In the genomic region with DNA sequence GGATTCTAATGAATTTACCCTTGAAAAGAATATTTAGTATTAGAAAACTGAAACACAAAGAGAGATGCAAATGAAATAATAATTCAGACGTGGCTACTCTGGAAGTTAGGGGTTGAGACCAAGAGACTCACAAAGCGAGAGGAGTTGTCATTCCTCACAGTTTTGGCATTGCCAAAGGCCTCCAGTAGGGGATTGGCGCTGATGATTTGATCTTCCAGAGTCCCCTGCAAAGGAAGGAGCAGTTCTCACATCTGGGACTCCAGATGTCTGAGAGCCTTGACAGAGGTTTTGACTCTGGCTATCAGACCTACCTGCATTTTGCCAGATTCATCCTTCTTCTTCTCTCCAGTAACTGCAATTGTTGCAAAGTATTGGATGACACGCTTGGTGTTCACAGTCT, we compare ENCODE assay signal across 35 cellular contexts. TPM values are rescaled to one million over a fixed set of nuclear protein-coding genes. Genes with fewer than 3 reads are reported as not detected.
"Had no signal": no experiment of that assay in that cellular context is flagged by ENCODE, and none has a peak within 500 bp of the region (broad histone marks: within the 10 kb centered on the region; RNA-seq: fewer than 3 reads in every experiment).

No MANE protein-coding gene starts in this region.

- H3K27me3 ChIP-seq: adrenal gland, body of pancreas, breast epithelium had no signal

- H3K36me3 Mint-ChIP-seq: activated naive CD4-positive, alpha-beta T cell treated with anti-CD3 and anti-CD28 coated beads, Interleukin-2, amount 50 U/mL, for 72 hours had no signal

- H3K9me3 ChIP-seq: adrenal gland, body of pancreas, breast epithelium, MG63 had no signal

- H3K27ac ChIP-seq: adrenal gland, body of pancreas, breast epithelium, PC-9, RWPE1 had no signal

- H3K4me2 ChIP-seq: PC-9 had no signal

- H3K9me3 Mint-ChIP-seq: activated CD4-positive, alpha-beta T cell treated with anti-CD3 and anti-CD28 coated beads, Interleukin-2, amount 10 ng/mL, durations not matched to agents 7 days and 5 days; activated naive CD4-positive, alpha-beta T cell treated with anti-CD3 and anti-CD28 coated beads for 36 hours; activated naive CD4-positive, alpha-beta T cell treated with anti-CD3 and anti-CD28 coated beads, Interleukin-2, amount 50 U/mL, for 72 hours; activated T-cell treated with anti-CD3 and anti-CD28 coated beads, Interleukin-2, amount 50 U/mL, for 4 hours; activated T-helper 1 cell treated with anti-CD3 and anti-CD28 coated beads, Interleukin-12 subunit alpha, Interleukin-12 subunit beta, Interleukin-2, Interleukin-4 antibody, amounts not matched to agents 30 ng/mL and 10 ng/mL and 1 ng/mL, durations not matched to agents 14 hours and 24 hours and 36 hours; T-helper 1 cell treated with Interleukin-12 subunit alpha and Interleukin-12 subunit beta and Interleukin-4 antibody, amounts not matched to agents 30 μg/mL and 1 μg/mL, for 36 hours; T-helper 2 cell treated with Interferon-gamma antibody and Interleukin-4, amounts not matched to agents 5 μg/mL and 100 μg/mL, for 36 hours had no signal

- H3K27ac Mint-ChIP-seq: activated CD4-positive, alpha-beta T cell treated with anti-CD3 and anti-CD28 coated beads for 36 hours; activated CD4-positive, alpha-beta T cell treated with anti-CD3 and anti-CD28 coated beads, Interleukin-2, amount 10 ng/mL, durations not matched to agents 7 days and 5 days; activated naive CD4-positive, alpha-beta T cell treated with anti-CD3 and anti-CD28 coated beads for 36 hours; activated naive CD4-positive, alpha-beta T cell treated with anti-CD3 and anti-CD28 coated beads, Interleukin-2, amount 50 U/mL, for 72 hours; activated T-helper 1 cell treated with anti-CD3 and anti-CD28 coated beads, Interleukin-12 subunit alpha, Interleukin-12 subunit beta, Interleukin-2, Interleukin-4 antibody, amounts not matched to agents 30 ng/mL and 10 ng/mL and 1 ng/mL, durations not matched to agents 14 hours and 24 hours and 36 hours; T-helper 1 cell treated with Interleukin-12 subunit alpha and Interleukin-12 subunit beta and Interleukin-4 antibody, amounts not matched to agents 30 μg/mL and 1 μg/mL, for 36 hours; T-helper 2 cell treated with Interferon-gamma antibody and Interleukin-4, amounts not matched to agents 5 μg/mL and 100 μg/mL, for 36 hours had no signal

- H3K4me1 Mint-ChIP-seq: activated CD4-positive, alpha-beta T cell treated with anti-CD3 and anti-CD28 coated beads for 36 hours; activated CD4-positive, alpha-beta T cell treated with anti-CD3 and anti-CD28 coated beads, Interleukin-2, amount 10 ng/mL, durations not matched to agents 7 days and 5 days had no signal

- H3K27me3 Mint-ChIP-seq: activated CD4-positive, alpha-beta T cell treated with anti-CD3 and anti-CD28 coated beads, Interleukin-2, amount 10 ng/mL, durations not matched to agents 7 days and 5 days had no signal

- H3K4me3 Mint-ChIP-seq: activated CD4-positive, alpha-beta T cell treated with anti-CD3 and anti-CD28 coated beads for 36 hours; activated CD4-positive, alpha-beta T cell treated with anti-CD3 and anti-CD28 coated beads, Interleukin-2, amount 10 ng/mL, durations not matched to agents 7 days and 5 days; activated naive CD4-positive, alpha-beta T cell treated with anti-CD3 and anti-CD28 coated beads for 36 hours; activated T-cell treated with anti-CD3 and anti-CD28 coated beads, Interleukin-2, amount 50 U/mL, for 4 hours; activated T-helper 1 cell treated with anti-CD3 and anti-CD28 coated beads, Interleukin-12 subunit alpha, Interleukin-12 subunit beta, Interleukin-2, Interleukin-4 antibody, amounts not matched to agents 30 ng/mL and 10 ng/mL and 1 ng/mL, durations not matched to agents 14 hours and 24 hours and 36 hours; T-helper 1 cell treated with Interleukin-12 subunit alpha and Interleukin-12 subunit beta and Interleukin-4 antibody, amounts not matched to agents 30 μg/mL and 1 μg/mL, for 36 hours; T-helper 2 cell treated with Interferon-gamma antibody and Interleukin-4, amounts not matched to agents 5 μg/mL and 100 μg/mL, for 36 hours had no signal

- H3K4me1 ChIP-seq: adrenal gland, body of pancreas, breast epithelium had no signal

- DNase-seq: activated CD4-positive, alpha-beta T cell treated with anti-CD3 and anti-CD28 coated beads for 36 hours; activated CD4-positive, alpha-beta T cell treated with anti-CD3 and anti-CD28 coated beads, Interleukin-2, amount 10 ng/mL, durations not matched to agents 7 days and 5 days; activated CD4-positive, alpha-beta T cell treated with anti-CD3 and anti-CD28 coated beads, Interleukin-2, amount 50 U/mL, for 48 hours; activated CD8-positive, alpha-beta memory T cell treated with anti-CD3 and anti-CD28 coated beads, Interleukin-2, amount 50 U/mL, for 4 hours; activated gamma-delta T cell treated with Interleukin-2 at 50 U/mL for 16 hours; activated naive CD4-positive, alpha-beta T cell treated with anti-CD3 and anti-CD28 coated beads for 36 hours; activated T-cell treated with anti-CD3 and anti-CD28 coated beads for 4 hours; activated T-cell treated with anti-CD3 and anti-CD28 coated beads, Interleukin-2, amount 50 U/mL, for 4 hours; adrenal gland; body of pancreas; Kasumi-1; KG1; MG63; NCI-H1092; NCI-H1436 treated with DMSO at 0.1 percent for 48 hours; NCI-H1694 treated with DMSO at 0.1 percent for 48 hours; NCI-H2029; NCI-H345; NCI-H526; NCI-H748 treated with DMSO at 0.1 percent for 48 hours; PC-9; SIG-M5 had no signal

- H3K36me3 ChIP-seq: adrenal gland, breast epithelium, MG63 had no signal

- ATAC-seq: activated CD4-positive, alpha-beta T cell treated with anti-CD3 and anti-CD28 coated beads for 36 hours; activated CD4-positive, CD25-positive, alpha-beta regulatory T cell treated with anti-CD3 and anti-CD28 coated beads, Interleukin-2, amount 50 U/mL, for 24 hours; activated naive CD4-positive, alpha-beta T cell treated with anti-CD3 and anti-CD28 coated beads, Interleukin-2, amount 50 U/mL, for 72 hours; activated T-cell treated with anti-CD3 and anti-CD28 coated beads, Interleukin-2, amount 50 U/mL, for 4 hours; body of pancreas; Right ventricle myocardium inferior had no signal

- H3K4me3 ChIP-seq: adrenal gland, body of pancreas, breast epithelium, MG63, PC-9 had no signal

- H2AFZ ChIP-seq: PC-9 had no signal

RNA-seq across cellular contexts. Expression of gene MYH8, which starts 6.6 kb away (rescaled TPM):
- total RNA-seq: activated CD4-positive, alpha-beta T cell treated with anti-CD3 and anti-CD28 coated beads for 36 hours; activated CD4-positive, alpha-beta T cell treated with anti-CD3 and anti-CD28 coated beads, Interleukin-2, amount 10 ng/mL, durations not matched to agents 7 days and 5 days; activated naive CD4-positive, alpha-beta T cell treated with anti-CD3 and anti-CD28 coated beads for 36 hours; activated naive CD4-positive, alpha-beta T cell treated with anti-CD3 and anti-CD28 coated beads, Interleukin-2, amount 50 U/mL, for 72 hours; activated T-cell treated with anti-CD3 and anti-CD28 coated beads, Interleukin-2, amount 50 U/mL, for 4 hours; activated T-helper 1 cell treated with anti-CD3 and anti-CD28 coated beads, Interleukin-12 subunit alpha, Interleukin-12 subunit beta, Interleukin-2, Interleukin-4 antibody, amounts not matched to agents 30 ng/mL and 10 ng/mL and 1 ng/mL, durations not matched to agents 14 hours and 24 hours and 36 hours; adrenal gland; astrocyte; body of pancreas; breast epithelium; NCI-H460; OCI-LY7; PC-9; Right ventricle myocardium inferior; SK-MEL-5 had no signal
- polyA plus RNA-seq: adrenal gland had no signal

RNA-seq across cellular contexts. Expression of gene MYH13, which starts 42.4 kb away (rescaled TPM):
- total RNA-seq: activated CD4-positive, alpha-beta T cell treated with anti-CD3 and anti-CD28 coated beads for 36 hours; activated CD4-positive, alpha-beta T cell treated with anti-CD3 and anti-CD28 coated beads, Interleukin-2, amount 10 ng/mL, durations not matched to agents 7 days and 5 days; activated naive CD4-positive, alpha-beta T cell treated with anti-CD3 and anti-CD28 coated beads for 36 hours; activated naive CD4-positive, alpha-beta T cell treated with anti-CD3 and anti-CD28 coated beads, Interleukin-2, amount 50 U/mL, for 72 hours; activated T-cell treated with anti-CD3 and anti-CD28 coated beads, Interleukin-2, amount 50 U/mL, for 4 hours; activated T-helper 1 cell treated with anti-CD3 and anti-CD28 coated beads, Interleukin-12 subunit alpha, Interleukin-12 subunit beta, Interleukin-2, Interleukin-4 antibody, amounts not matched to agents 30 ng/mL and 10 ng/mL and 1 ng/mL, durations not matched to agents 14 hours and 24 hours and 36 hours; adrenal gland; astrocyte; body of pancreas; breast epithelium; cardiac septum; NCI-H460; OCI-LY7; PC-9; Right ventricle myocardium inferior; SK-MEL-5 had no signal
- polyA plus RNA-seq: adrenal gland had no signal

RNA-seq across cellular contexts. Expression of gene MYH4, which starts 54.2 kb away (rescaled TPM):
- total RNA-seq: activated CD4-positive, alpha-beta T cell treated with anti-CD3 and anti-CD28 coated beads for 36 hours; activated CD4-positive, alpha-beta T cell treated with anti-CD3 and anti-CD28 coated beads, Interleukin-2, amount 10 ng/mL, durations not matched to agents 7 days and 5 days; activated naive CD4-positive, alpha-beta T cell treated with anti-CD3 and anti-CD28 coated beads for 36 hours; activated naive CD4-positive, alpha-beta T cell treated with anti-CD3 and anti-CD28 coated beads, Interleukin-2, amount 50 U/mL, for 72 hours; activated T-cell treated with anti-CD3 and anti-CD28 coated beads, Interleukin-2, amount 50 U/mL, for 4 hours; activated T-helper 1 cell treated with anti-CD3 and anti-CD28 coated beads, Interleukin-12 subunit alpha, Interleukin-12 subunit beta, Interleukin-2, Interleukin-4 antibody, amounts not matched to agents 30 ng/mL and 10 ng/mL and 1 ng/mL, durations not matched to agents 14 hours and 24 hours and 36 hours; adrenal gland; astrocyte; body of pancreas; breast epithelium; cardiac septum; NCI-H460; OCI-LY7; PC-9; Right ventricle myocardium inferior; SK-MEL-5 had no signal
- polyA plus RNA-seq: adrenal gland had no signal
